ENCODE assay signal across 16 cellular contexts in the genomic region with DNA sequence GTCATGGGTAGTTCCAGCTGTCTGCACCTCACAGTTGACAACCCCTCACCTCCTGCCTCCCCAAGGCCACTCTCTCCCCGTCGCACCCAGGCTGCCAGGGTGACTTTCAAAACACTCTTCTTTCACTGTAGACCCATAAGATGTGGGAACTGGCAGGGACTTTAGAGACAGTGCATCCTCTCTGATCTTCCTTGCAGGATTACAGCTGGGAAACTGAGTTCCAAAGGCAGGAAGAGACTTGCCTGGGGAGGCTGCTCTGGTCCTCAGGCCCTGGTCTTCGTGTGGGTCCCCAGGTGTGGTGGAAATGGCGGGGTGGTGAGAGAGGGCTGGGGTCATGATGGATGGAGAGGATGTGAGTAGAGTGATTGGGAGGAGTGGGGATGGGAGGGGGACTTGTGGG. TPM values are rescaled to one million over a fixed set of nuclear protein-coding genes. Genes with fewer than 3 reads are reported as not detected.
DNase-seq lines count a peak whose midpoint lies in the region; ATAC-seq and TF ChIP-seq lines count a peak whose summit lies in the region.
"Had no signal": no experiment of that assay in that cellular context is flagged by ENCODE, and none has a peak within 500 bp of the region (broad histone marks: within the 10 kb centered on the region; RNA-seq: fewer than 3 reads in every experiment).

No MANE protein-coding gene starts in this region.

- no peaks in the 10 kb centered on the region for H3K4me1 ChIP-seq in esophagus muscularis mucosa

- H3K4me3 Mint-ChIP-seq in activated CD8-positive, alpha-beta memory T cell treated with anti-CD3 and anti-CD28 coated beads, Interleukin-2, amount 10 ng/mL, durations not matched to agents 7 days and 5 days, result no peak overlapping the region
- H3K4me3 Mint-ChIP-seq in MCF 10A (ENCODE audit: unreplicated experiment), result no peak overlapping the region
- H3K4me3 Mint-ChIP-seq: CD14-positive monocyte; CD8-positive, alpha-beta T cell; HFFc6; IgD-negative memory B cell had no signal

- peaks cover 0 to 15% (median 7%) of the 10 kb centered on the region in 4 donors for H3K9me3 ChIP-seq in esophagus muscularis mucosa

- TF ChIP-seq CTCF in esophagus muscularis mucosa (IDR thresholded peaks at IDR 0.05) (no peak), MCF 10A (IDR thresholded peaks at IDR 0.05; ENCODE audit: unreplicated experiment) (no peak)

- POLR2A ChIA-PET in MCF 10A (lab: Yijun Ruan, JAX), result no interaction called here

- BruUV-seq in MCF 10A (replicated peaks; lab: Mats Ljungman, UMichigan), result no TSS peak

- ATAC-seq in activated CD8-positive, alpha-beta memory T cell treated with anti-CD3 and anti-CD28 coated beads, Interleukin-2, amount 10 ng/mL, durations not matched to agents 7 days and 5 days, result no peak
- no peak for ATAC-seq in sciatic nerve
- no peak for ATAC-seq in HG02852 (IDR thresholded peaks at IDR 0.05; ENCODE audit: unreplicated experiment)
- ATAC-seq: CD8-positive, alpha-beta T cell had no signal

- H3K36me3 ChIP-seq in esophagus muscularis mucosa, result no peaks in the 10 kb centered on the region

- CTCF ChIA-PET in activated CD8-positive, alpha-beta memory T cell treated with anti-CD3 and anti-CD28 coated beads, Interleukin-2, amount 10 ng/mL, durations not matched to agents 7 days and 5 days (lab: Charles Lee), result no interaction called here
- CTCF ChIA-PET in MCF 10A (lab: Yijun Ruan, JAX), result interaction anchor here (1.0 kb wide), 1 partner anchor 35 kb away, joined by 4 read pairs; no protein-coding TSS in a partner anchor

- TF ChIP-seq POLR2A in esophagus muscularis mucosa (IDR thresholded peaks at IDR 0.05; ENCODE audit: low read depth), result no peak

- 80% methylated on average over 4 of the region's 4 CpGs for WGBS in esophagus muscularis mucosa

- peaks cover 0 to 5% (median 0%) of the 10 kb centered on the region in 4 donors for H3K27me3 ChIP-seq in esophagus muscularis mucosa

- DNase-seq in activated CD8-positive, alpha-beta memory T cell treated with anti-CD3 and anti-CD28 coated beads, Interleukin-2, amount 50 U/mL, for 48 hours, result peak; percentile 12
- no peak for DNase-seq in activated CD8-positive, alpha-beta memory T cell treated with anti-CD3 and anti-CD28 coated beads, Interleukin-2, amount 10 ng/mL, durations not matched to agents 7 days and 5 days
- DNase-seq in esophagus muscularis mucosa (ENCODE audit: extremely low spot score) (peak; percentile 89), sciatic nerve (ENCODE audit: low spot score) (peak; percentile 21), MCF 10A (ENCODE audit: unreplicated experiment) (no peak), activated T-cell treated with anti-CD3 and anti-CD28 coated beads for 4 hours (no peak)
- DNase-seq: COR-L47, DND-41, GDM1, HCEC 1CT, HFFc6 had no signal

- no peaks in the 10 kb centered on the region for H3K4me1 Mint-ChIP-seq in activated CD8-positive, alpha-beta memory T cell treated with anti-CD3 and anti-CD28 coated beads, Interleukin-2, amount 10 ng/mL, durations not matched to agents 7 days and 5 days
- H3K4me1 Mint-ChIP-seq in MCF 10A (ENCODE audit: insufficient read depth, unreplicated experiment), result peaks cover 11% of the 10 kb centered on the region
- H3K4me1 Mint-ChIP-seq: CD14-positive monocyte, IgD-negative memory B cell had no signal

- TF ChIP-seq EP300 in esophagus muscularis mucosa (IDR thresholded peaks at IDR 0.05), result no peak

- no peak overlapping the region for H3K27ac Mint-ChIP-seq in activated CD8-positive, alpha-beta memory T cell treated with anti-CD3 and anti-CD28 coated beads, Interleukin-2, amount 10 ng/mL, durations not matched to agents 7 days and 5 days
- H3K27ac Mint-ChIP-seq in MCF 10A (ENCODE audit: low read depth, unreplicated experiment), result no peak overlapping the region
- H3K27ac Mint-ChIP-seq: CD14-positive monocyte; CD8-positive, alpha-beta T cell; HFFc6 had no signal

- H3K4me3 ChIP-seq in esophagus muscularis mucosa, result no peak overlapping the region

- no peaks in the 10 kb centered on the region for H3K36me3 Mint-ChIP-seq in activated CD8-positive, alpha-beta memory T cell treated with anti-CD3 and anti-CD28 coated beads, Interleukin-2, amount 10 ng/mL, durations not matched to agents 7 days and 5 days
- H3K36me3 Mint-ChIP-seq in MCF 10A (ENCODE audit: insufficient read depth, unreplicated experiment), result no peaks in the 10 kb centered on the region
- H3K36me3 Mint-ChIP-seq: CD14-positive monocyte; CD8-positive, alpha-beta T cell had no signal

- intact Hi-C loops in esophagus muscularis mucosa (cut with DNase I), result no loop called here
- intact Hi-C loops in sciatic nerve (cut with DNase I), result loop anchor here (5.0 kb wide), 1 partner anchor 1049 kb away; no protein-coding TSS in a partner anchor
- intact Hi-C loops in MCF 10A (cut with micrococcal nuclease), result no loop called here

- H3K27ac ChIP-seq in esophagus muscularis mucosa (replicated peaks in 1 of 4), result no peak overlapping the region
- H3K27ac ChIP-seq: 22Rv1 had no signal

- peaks cover 5% of the 10 kb centered on the region for H3K9me3 Mint-ChIP-seq in activated CD8-positive, alpha-beta memory T cell treated with anti-CD3 and anti-CD28 coated beads, Interleukin-2, amount 10 ng/mL, durations not matched to agents 7 days and 5 days (ENCODE audit: low read depth)
- H3K9me3 Mint-ChIP-seq in MCF 10A (ENCODE audit: unreplicated experiment), result peaks cover 8% of the 10 kb centered on the region

- peaks cover 26% of the 10 kb centered on the region for H3K27me3 Mint-ChIP-seq in activated CD8-positive, alpha-beta memory T cell treated with anti-CD3 and anti-CD28 coated beads, Interleukin-2, amount 10 ng/mL, durations not matched to agents 7 days and 5 days
- H3K27me3 Mint-ChIP-seq in MCF 10A (ENCODE audit: insufficient read depth, unreplicated experiment), result no peaks in the 10 kb centered on the region

RNA-seq across cellular contexts. Expression of gene NKD1, which starts 21.9 kb away (rescaled TPM):
- total RNA-seq in activated CD8-positive, alpha-beta memory T cell treated with anti-CD3 and anti-CD28 coated beads, Interleukin-2, amount 10 ng/mL, durations not matched to agents 7 days and 5 days, result 1 to 10 TPM in 1 of 2 experiments, under 1 TPM in 1; 0.33 to 2.1 TPM
- total RNA-seq in esophagus muscularis mucosa, result 10 to 100 TPM; 37.1 to 87.8 (median 54.1) TPM
- 37.0 TPM for total RNA-seq in sciatic nerve
- total RNA-seq in MCF 10A (2022), result 0.07 and 0.29 TPM in 2 replicates
- total RNA-seq: HFFc6 had no signal

Comparison
In these comparisons a context has a peak if more than half of its experiments do, and no peak if none do; other contexts are left out.
1. DNase-seq: peak in activated CD8-positive, alpha-beta memory T cell treated with anti-CD3 and anti-CD28 coated beads, Interleukin-2, amount 50 U/mL, for 48 hours (single experiment), esophagus muscularis mucosa (single experiment) and sciatic nerve (single experiment); none in activated CD8-positive, alpha-beta memory T cell treated with anti-CD3 and anti-CD28 coated beads, Interleukin-2, amount 10 ng/mL, durations not matched to agents 7 days and 5 days (single experiment), MCF 10A (single experiment) and activated T-cell treated with anti-CD3 and anti-CD28 coated beads for 4 hours (single experiment).
2. RNA of gene NKD1, which starts 21.9 kb away (total RNA-seq): 37.1 to 87.8 TPM in esophagus muscularis mucosa and 37.0 TPM in sciatic nerve (single experiment); 0.33 to 2.1 TPM in activated CD8-positive, alpha-beta memory T cell treated with anti-CD3 and anti-CD28 coated beads, Interleukin-2, amount 10 ng/mL, durations not matched to agents 7 days and 5 days and 0.07 to 0.29 TPM in MCF 10A; every median in the first group is over 10 times any median in the second.